ENCODE assay signal across 23 cellular contexts in genomic region chr2:161592713-161593112, GRCh38. TPM values are rescaled to one million over a fixed set of nuclear protein-coding genes. Genes with fewer than 3 reads are reported as not detected.
DNase-seq lines count a peak whose midpoint lies in the region; ATAC-seq and TF ChIP-seq lines count a peak whose summit lies in the region.
"Had no signal": no experiment of that assay in that cellular context is flagged by ENCODE, and none has a peak within 500 bp of the region (broad histone marks: within the 10 kb centered on the region; RNA-seq: fewer than 3 reads in every experiment).

No MANE protein-coding gene starts in this region.

- CTCF ChIA-PET in GM10248 (lab: Yijun Ruan, JAX), result interaction anchor here (1.4 to 2.0 kb wide), 4 partner anchors 12 to 573 kb away, joined by 3 to 5 read pairs (median 4); no protein-coding TSS in a partner anchor

- peak overlapping the region; percentile 15; the same call in 1 of the 2 replicates for H3K4me2 ChIP-seq in KMS-11
- H3K4me2 ChIP-seq: A549; BLaER1 treated with 17β-estradiol and CSF1 and Interleukin-3, amounts not matched to agents 10 nM and 100 nM had no signal

- intact Hi-C loops in heart left ventricle (cut with DNase I), result no loop called here

- POLR2A ChIA-PET in activated naive CD8-positive, alpha-beta T cell treated with anti-CD3 and anti-CD28 coated beads, Interleukin-2, amount 10 ng/mL, durations not matched to agents 7 days and 5 days (lab: Charles Lee), result interaction anchor here (0.9 kb wide), 1 partner anchor 532 kb away, joined by 4 read pairs; no protein-coding TSS in a partner anchor
- POLR2A ChIA-PET in GM10248 (lab: Yijun Ruan, JAX), result no interaction called here

- H3K4me3 ChIP-seq in KMS-11 (IDR thresholded peaks at IDR 0.05; ENCODE audit: insufficient read depth, low read depth, low read length) (no peak overlapping the region), heart left ventricle (no peak overlapping the region)
- H3K4me3 ChIP-seq: A549; BLaER1 treated with 17β-estradiol and CSF1 and Interleukin-3, amounts not matched to agents 10 nM and 100 nM; GM12878 had no signal

- H3K9ac ChIP-seq in KMS-11, result no peak overlapping the region
- H3K9ac ChIP-seq: BLaER1 treated with 17β-estradiol and CSF1 and Interleukin-3, amounts not matched to agents 10 nM and 100 nM had no signal

- H2AFZ ChIP-seq in KMS-11 (ENCODE audit: low read depth), result no peak overlapping the region

- H3K36me3 ChIP-seq in KMS-11 (ENCODE audit: insufficient read depth) (no peaks in the 10 kb centered on the region), heart left ventricle (no peaks in the 10 kb centered on the region)
- H3K36me3 ChIP-seq: BLaER1 treated with 17β-estradiol and CSF1 and Interleukin-3, amounts not matched to agents 10 nM and 100 nM had no signal

- TF ChIP-seq POLR2A in heart left ventricle (IDR thresholded peaks at IDR 0.05), result no peak

- no peaks in the 10 kb centered on the region for H3K36me3 Mint-ChIP-seq in T-helper 1 cell treated with Interleukin-12 subunit alpha and Interleukin-12 subunit beta and Interleukin-4 antibody, amounts not matched to agents 30 μg/mL and 1 μg/mL, for 36 hours (ENCODE audit: low read depth)
- peaks cover 7% of the 10 kb centered on the region for H3K36me3 Mint-ChIP-seq in activated naive CD8-positive, alpha-beta T cell treated with anti-CD3 and anti-CD28 coated beads, Interleukin-2, amount 10 ng/mL, durations not matched to agents 7 days and 5 days
- H3K36me3 Mint-ChIP-seq in activated naive CD8-positive, alpha-beta T cell treated with anti-CD3 and anti-CD28 coated beads for 36 hours, result no peaks in the 10 kb centered on the region
- peaks cover 2% of the 10 kb centered on the region for H3K36me3 Mint-ChIP-seq in T-helper 17 cell (ENCODE audit: low read depth)
- H3K36me3 Mint-ChIP-seq: CD8-positive, alpha-beta T cell had no signal

- H3K9me3 Mint-ChIP-seq in T-helper 1 cell treated with Interleukin-12 subunit alpha and Interleukin-12 subunit beta and Interleukin-4 antibody, amounts not matched to agents 30 μg/mL and 1 μg/mL, for 36 hours, result no peaks in the 10 kb centered on the region
- H3K9me3 Mint-ChIP-seq in activated naive CD8-positive, alpha-beta T cell treated with anti-CD3 and anti-CD28 coated beads, Interleukin-2, amount 10 ng/mL, durations not matched to agents 7 days and 5 days, result peaks cover 3% of the 10 kb centered on the region
- H3K9me3 Mint-ChIP-seq in activated naive CD8-positive, alpha-beta T cell treated with anti-CD3 and anti-CD28 coated beads for 36 hours, result peaks cover 3% of the 10 kb centered on the region
- H3K9me3 Mint-ChIP-seq: CD4-positive, alpha-beta T cell; CD8-positive, alpha-beta T cell had no signal

- no peak overlapping the region for H3K4me3 Mint-ChIP-seq in T-helper 1 cell treated with Interleukin-12 subunit alpha and Interleukin-12 subunit beta and Interleukin-4 antibody, amounts not matched to agents 30 μg/mL and 1 μg/mL, for 36 hours
- H3K4me3 Mint-ChIP-seq in activated naive CD8-positive, alpha-beta T cell treated with anti-CD3 and anti-CD28 coated beads, Interleukin-2, amount 10 ng/mL, durations not matched to agents 7 days and 5 days, result peak overlapping the region; percentile 6
- H3K4me3 Mint-ChIP-seq in activated naive CD8-positive, alpha-beta T cell treated with anti-CD3 and anti-CD28 coated beads for 36 hours, result no peak overlapping the region
- peak overlapping the region; percentile 7 for H3K4me3 Mint-ChIP-seq in T-helper 17 cell
- H3K4me3 Mint-ChIP-seq: B cell; CD4-positive, alpha-beta T cell; CD8-positive, alpha-beta T cell had no signal

- H3K27ac ChIP-seq in KMS-11, result no peak overlapping the region
- no peak overlapping the region for H3K27ac ChIP-seq in heart left ventricle
- H3K27ac ChIP-seq: 22Rv1; A549; BLaER1 treated with 17β-estradiol and CSF1 and Interleukin-3, amounts not matched to agents 10 nM and 100 nM; C4-2B had no signal

- no peak for ATAC-seq in activated naive CD8-positive, alpha-beta T cell treated with anti-CD3 and anti-CD28 coated beads, Interleukin-2, amount 10 ng/mL, durations not matched to agents 7 days and 5 days (ENCODE audit: low read depth)
- ATAC-seq in T-helper 17 cell (no peak), heart left ventricle (no peak)
- ATAC-seq: A549; CD8-positive, alpha-beta T cell; GM12878 had no signal

- peaks cover 13% of the 10 kb centered on the region for H3K4me1 ChIP-seq in KMS-11 (ENCODE audit: low read depth, poor library complexity, severe bottlenecking)
- H3K4me1 ChIP-seq in heart left ventricle, result no peaks in the 10 kb centered on the region
- H3K4me1 ChIP-seq: A549; BLaER1 treated with 17β-estradiol and CSF1 and Interleukin-3, amounts not matched to agents 10 nM and 100 nM; Caco-2 had no signal

- H4K20me1 ChIP-seq in KMS-11 (ENCODE audit: insufficient read depth), result no peaks in the 10 kb centered on the region
- H4K20me1 ChIP-seq: BLaER1 treated with 17β-estradiol and CSF1 and Interleukin-3, amounts not matched to agents 10 nM and 100 nM had no signal

- TF ChIP-seq CTCF in KMS-11 (conservative IDR thresholded peaks at IDR 0.05; ENCODE audit: low read depth, low read length), result no peak
- TF ChIP-seq CTCF in heart left ventricle (IDR thresholded peaks at IDR 0.05), result no peak
- TF ChIP-seq CTCF in GM10248 (IDR thresholded peaks at IDR 0.05; ENCODE audit: control extremely low read depth, extremely low read depth, low read depth, missing control alignments), result no peak

- H3K27me3 ChIP-seq in KMS-11 (ENCODE audit: insufficient read depth, low read depth), result no peaks in the 10 kb centered on the region
- peaks cover 0 to 5% (median 0%) of the 10 kb centered on the region in 9 donors for H3K27me3 ChIP-seq in heart left ventricle
- H3K27me3 ChIP-seq: BLaER1 treated with 17β-estradiol and CSF1 and Interleukin-3, amounts not matched to agents 10 nM and 100 nM had no signal

- H3K79me2 ChIP-seq in KMS-11 (ENCODE audit: insufficient read depth, low read depth), result no peaks in the 10 kb centered on the region

- peak overlapping the region; percentile 13 for H3K27ac Mint-ChIP-seq in T-helper 1 cell treated with Interleukin-12 subunit alpha and Interleukin-12 subunit beta and Interleukin-4 antibody, amounts not matched to agents 30 μg/mL and 1 μg/mL, for 36 hours
- no peak overlapping the region for H3K27ac Mint-ChIP-seq in activated naive CD8-positive, alpha-beta T cell treated with anti-CD3 and anti-CD28 coated beads, Interleukin-2, amount 10 ng/mL, durations not matched to agents 7 days and 5 days
- H3K27ac Mint-ChIP-seq in activated naive CD8-positive, alpha-beta T cell treated with anti-CD3 and anti-CD28 coated beads for 36 hours, result no peak overlapping the region
- no peak overlapping the region for H3K27ac Mint-ChIP-seq in T-helper 17 cell
- H3K27ac Mint-ChIP-seq: B cell; CD4-positive, alpha-beta T cell; CD8-positive, alpha-beta T cell had no signal

- H3K4me1 Mint-ChIP-seq in T-helper 1 cell treated with Interleukin-12 subunit alpha and Interleukin-12 subunit beta and Interleukin-4 antibody, amounts not matched to agents 30 μg/mL and 1 μg/mL, for 36 hours (ENCODE audit: low read depth), result peaks cover 6% of the 10 kb centered on the region
- peaks cover 17% of the 10 kb centered on the region for H3K4me1 Mint-ChIP-seq in activated naive CD8-positive, alpha-beta T cell treated with anti-CD3 and anti-CD28 coated beads, Interleukin-2, amount 10 ng/mL, durations not matched to agents 7 days and 5 days
- peaks cover 5% of the 10 kb centered on the region for H3K4me1 Mint-ChIP-seq in activated naive CD8-positive, alpha-beta T cell treated with anti-CD3 and anti-CD28 coated beads for 36 hours
- peaks cover 14% of the 10 kb centered on the region for H3K4me1 Mint-ChIP-seq in T-helper 17 cell
- H3K4me1 Mint-ChIP-seq: B cell had no signal

- no peak for DNase-seq in T-helper 1 cell
- no peak for DNase-seq in activated naive CD8-positive, alpha-beta T cell treated with anti-CD3 and anti-CD28 coated beads, Interleukin-2, amount 10 ng/mL, durations not matched to agents 7 days and 5 days
- DNase-seq in activated naive CD8-positive, alpha-beta T cell treated with anti-CD3 and anti-CD28 coated beads for 36 hours, result no peak
- no peak for DNase-seq in T-helper 17 cell
- DNase-seq in heart left ventricle, result no peak
- DNase-seq in GM10248 (ENCODE audit: extremely low spot score), result no peak
- DNase-seq: AML-193; Caco-2; Calu3; CD4-positive, alpha-beta T cell; CD8-positive, alpha-beta T cell; DMS79 treated with DMSO at 0.1 percent for 48 hours; GF-D8 had no signal

- H3K27me3 Mint-ChIP-seq in T-helper 1 cell treated with Interleukin-12 subunit alpha and Interleukin-12 subunit beta and Interleukin-4 antibody, amounts not matched to agents 30 μg/mL and 1 μg/mL, for 36 hours (ENCODE audit: low read depth), result peaks cover 60% of the 10 kb centered on the region
- peaks cover 34% of the 10 kb centered on the region for H3K27me3 Mint-ChIP-seq in activated naive CD8-positive, alpha-beta T cell treated with anti-CD3 and anti-CD28 coated beads, Interleukin-2, amount 10 ng/mL, durations not matched to agents 7 days and 5 days
- peaks cover 45% of the 10 kb centered on the region for H3K27me3 Mint-ChIP-seq in activated naive CD8-positive, alpha-beta T cell treated with anti-CD3 and anti-CD28 coated beads for 36 hours
- peaks cover 8% of the 10 kb centered on the region for H3K27me3 Mint-ChIP-seq in T-helper 17 cell
- H3K27me3 Mint-ChIP-seq: B cell had no signal

- H3K9me3 ChIP-seq in T-helper 17 cell (ENCODE audit: control insufficient read depth, low read length, poor library complexity, severe bottlenecking), result no peaks in the 10 kb centered on the region
- H3K9me3 ChIP-seq in heart left ventricle, result no peaks in the 10 kb centered on the region
- H3K9me3 ChIP-seq: A549; BLaER1 treated with 17β-estradiol and CSF1 and Interleukin-3, amounts not matched to agents 10 nM and 100 nM; Caco-2 had no signal

RNA-seq across cellular contexts. Expression of gene SLC4A10, which starts 31.5 kb away (rescaled TPM):
- 1 to 10 TPM in 1 of 2 experiments, under 1 TPM in 1; 0.72 to 1.2 TPM for total RNA-seq in activated naive CD8-positive, alpha-beta T cell treated with anti-CD3 and anti-CD28 coated beads, Interleukin-2, amount 10 ng/mL, durations not matched to agents 7 days and 5 days
- total RNA-seq in activated naive CD8-positive, alpha-beta T cell treated with anti-CD3 and anti-CD28 coated beads for 36 hours, result under 1 TPM; 0.10 to 0.18 TPM
- total RNA-seq in T-helper 17 cell, result 1 to 10 TPM; 2.8 to 3.0 TPM
- total RNA-seq in heart left ventricle, result under 1 TPM in 1 of 9 donors, not detected in 8; 0.11 TPM
- polyA plus RNA-seq in heart left ventricle, result not detected
- total RNA-seq: B cell, Caco-2, Daoy, GM12878 had no signal
- polyA plus RNA-seq: BJ had no signal

Comparison
In these comparisons a context has a peak if more than half of its experiments do, and no peak if none do; other contexts are left out.
1. H3K4me3 Mint-ChIP-seq: peak in activated naive CD8-positive, alpha-beta T cell treated with anti-CD3 and anti-CD28 coated beads, Interleukin-2, amount 10 ng/mL, durations not matched to agents 7 days and 5 days (single experiment) and T-helper 17 cell (single experiment); none in T-helper 1 cell treated with Interleukin-12 subunit alpha and Interleukin-12 subunit beta and Interleukin-4 antibody, amounts not matched to agents 30 μg/mL and 1 μg/mL, for 36 hours (single experiment) and activated naive CD8-positive, alpha-beta T cell treated with anti-CD3 and anti-CD28 coated beads for 36 hours (single experiment).